ENCODE assay signal across 16 cellular contexts in genomic region chr17:82232876-82233785, GRCh38. TPM values are rescaled to one million over a fixed set of nuclear protein-coding genes. Genes with fewer than 3 reads are reported as not detected.
DNase-seq lines count a peak whose midpoint lies in the region; ATAC-seq, FAIRE-seq and TF ChIP-seq lines count a peak whose summit lies in the region.
"Had no signal": no experiment of that assay in that cellular context is flagged by ENCODE, and none has a peak within 500 bp of the region (broad histone marks: within the 10 kb centered on the region; RNA-seq: fewer than 3 reads in every experiment).

No MANE protein-coding gene starts in this region.

- TF ChIP-seq CTCF in C4-2B (conservative IDR thresholded peaks at IDR 0.05), result no peak

- H3K36me3 ChIP-seq in duodenal mucosa (ENCODE audit: control insufficient read depth in 1 of 2, insufficient read depth in 2 of 2, low read length in 2 of 2) (peaks cover 0 to 7% of the 10 kb centered on the region in 2 donors), trophoblast cell (ENCODE audit: control insufficient read depth in 1 of 2, insufficient read depth in 2 of 2, low read length in 2 of 2) (peaks cover 19 to 29% of the 10 kb centered on the region in 2 experiments)

- H3K27me3 ChIP-seq in duodenal mucosa (ENCODE audit: control insufficient read depth in 1 of 2, insufficient read depth in 2 of 2, low read length in 2 of 2) (no peaks in the 10 kb centered on the region), trophoblast cell (ENCODE audit: insufficient read depth, low read length) (peaks cover 14% of the 10 kb centered on the region)

- H2AFZ ChIP-seq in trophoblast cell (ENCODE audit: insufficient read depth, low read length, poor library complexity), result no peak overlapping the region

- no peak overlapping the region for H3K4ac ChIP-seq in trophoblast cell (ENCODE audit: low read depth, low read length)

- peaks cover 24% of the 10 kb centered on the region for H3K79me1 ChIP-seq in trophoblast cell (ENCODE audit: low read length)

- H3K27ac ChIP-seq in C4-2B, result peak overlapping the region; percentile 95
- H3K27ac ChIP-seq in duodenal mucosa (ENCODE audit: low read depth, low read length), result peak overlapping the region; percentile 10
- H3K27ac ChIP-seq in trophoblast cell (ENCODE audit: low read depth, low read length), result no peak overlapping the region

- no peaks in the 10 kb centered on the region for H3K9me3 ChIP-seq in duodenal mucosa (ENCODE audit: control insufficient read depth in 1 of 2, low read length in 2 of 2)
- H3K9me3 ChIP-seq in trophoblast cell (ENCODE audit: insufficient read depth, low read depth, low read length), result no peaks in the 10 kb centered on the region

- H4K8ac ChIP-seq in trophoblast cell (ENCODE audit: low read depth, low read length), result no peak overlapping the region

- H2BK12ac ChIP-seq in trophoblast cell (ENCODE audit: low read length), result no peak overlapping the region

- no peak overlapping the region for H4K91ac ChIP-seq in trophoblast cell (ENCODE audit: low read depth, low read length)

- no peak overlapping the region for H2AK5ac ChIP-seq in trophoblast cell (ENCODE audit: low read length)

- no peak overlapping the region for H2BK5ac ChIP-seq in trophoblast cell (ENCODE audit: low read depth, low read length, poor library complexity)

- H2BK120ac ChIP-seq in trophoblast cell (ENCODE audit: insufficient read depth, low read length, poor library complexity), result peak overlapping the region; percentile 28

- no peak for TF ChIP-seq POLR2A in GM12892 (IDR thresholded peaks at IDR 0.05; ENCODE audit: low read depth, low read length)

- no peak overlapping the region for H3K4me3 ChIP-seq in duodenal mucosa (ENCODE audit: low read depth in 1 of 2, low read length in 2 of 2)
- no peak overlapping the region for H3K4me3 ChIP-seq in trophoblast cell (ENCODE audit: low read depth, low read length)

- H3K14ac ChIP-seq in trophoblast cell (ENCODE audit: low read length), result no peak overlapping the region

- H3K79me2 ChIP-seq in trophoblast cell (ENCODE audit: control insufficient read depth, insufficient read depth, low read length, poor library complexity), result peaks cover 16% of the 10 kb centered on the region

- H3K9ac ChIP-seq in duodenal mucosa (ENCODE audit: low read depth in 1 of 2, low read length in 2 of 2) (no peak overlapping the region), trophoblast cell (ENCODE audit: low read length) (no peak overlapping the region)

- H3K18ac ChIP-seq in trophoblast cell (ENCODE audit: low read length), result no peak overlapping the region

- no peak overlapping the region for H3K23ac ChIP-seq in trophoblast cell (ENCODE audit: low read length)

- DNase-seq in GM12892 (ENCODE audit: insufficient read length) (no peak), trophoblast cell (peak in 1 of 2 donors; percentile 7), GF-D8 (lab: John Stamatoyannopoulos, UW) (no peak), globus pallidus (ENCODE audit: low spot score) (no peak)
- DNase-seq: activated CD4-positive, alpha-beta memory T cell treated with anti-CD3 and anti-CD28 coated beads for 36 hours; Calu3; cortex of kidney; foreskin fibroblast; NCI-H2081 treated with DMSO at 0.1 percent for 48 hours; stimulated activated CD4-positive, alpha-beta T cell treated with anti-CD3 and anti-CD28 coated beads, Interleukin-4, amount 100 ng/mL, for 1 hour; SW 1271 had no signal

- H3K4me1 ChIP-seq in duodenal mucosa (ENCODE audit: control insufficient read depth in 1 of 2, insufficient read depth in 2 of 2, low read length in 2 of 2) (peaks cover 32 to 55% of the 10 kb centered on the region in 2 donors), trophoblast cell (ENCODE audit: control insufficient read depth in 1 of 2, insufficient read depth in 2 of 2, low read length in 2 of 2) (peaks cover 42 to 55% of the 10 kb centered on the region in 2 experiments)

- H3K4me2 ChIP-seq in trophoblast cell (ENCODE audit: low read length), result no peak overlapping the region

- peak; percentile 60 for FAIRE-seq in GM12892 (lab: Jason Lieb, UNC)

- no peak for ATAC-seq in GM21367 (IDR thresholded peaks at IDR 0.05; ENCODE audit: unreplicated experiment)
- ATAC-seq in GM19452 (IDR thresholded peaks at IDR 0.05; ENCODE audit: unreplicated experiment), result no peak
- ATAC-seq: activated naive CD4-positive, alpha-beta T cell treated with anti-CD3 and anti-CD28 coated beads, Interleukin-2, amount 50 U/mL, for 72 hours had no signal

- WGBS in trophoblast cell (ENCODE audit: extremely low coverage, insufficient coverage, insufficient read length), result no CpG with 5 or more reads among the region's 21 CpGs

- H4K12ac ChIP-seq in trophoblast cell (ENCODE audit: low read depth, low read length), result no peak overlapping the region

RNA-seq across cellular contexts. Expression of gene SLC16A3, which starts 4.3 kb away (rescaled TPM):
- 56.1 TPM for polyA plus RNA-seq in GM12892 (2012; ENCODE audit: missing spikeins)
- 106 and 112 TPM in 2 replicates for polyA plus RNA-seq in trophoblast cell (2013)

RNA-seq across cellular contexts. Expression of gene CCDC57, which starts 20.5 kb away (rescaled TPM):
- polyA plus RNA-seq in GM12892 (2012; ENCODE audit: missing spikeins), result 47.8 TPM
- 16.0 and 17.2 TPM in 2 replicates for polyA plus RNA-seq in trophoblast cell (2013)

RNA-seq across cellular contexts. Expression of gene CSNK1D, which starts 40.4 kb away (rescaled TPM):
- polyA plus RNA-seq in GM12892 (2012; ENCODE audit: missing spikeins), result 52.3 TPM
- polyA plus RNA-seq in trophoblast cell (2013), result 106 and 112 TPM in 2 replicates
